Comparison of ENCODE assay signal across 2 cellular contexts in the genomic region with DNA sequence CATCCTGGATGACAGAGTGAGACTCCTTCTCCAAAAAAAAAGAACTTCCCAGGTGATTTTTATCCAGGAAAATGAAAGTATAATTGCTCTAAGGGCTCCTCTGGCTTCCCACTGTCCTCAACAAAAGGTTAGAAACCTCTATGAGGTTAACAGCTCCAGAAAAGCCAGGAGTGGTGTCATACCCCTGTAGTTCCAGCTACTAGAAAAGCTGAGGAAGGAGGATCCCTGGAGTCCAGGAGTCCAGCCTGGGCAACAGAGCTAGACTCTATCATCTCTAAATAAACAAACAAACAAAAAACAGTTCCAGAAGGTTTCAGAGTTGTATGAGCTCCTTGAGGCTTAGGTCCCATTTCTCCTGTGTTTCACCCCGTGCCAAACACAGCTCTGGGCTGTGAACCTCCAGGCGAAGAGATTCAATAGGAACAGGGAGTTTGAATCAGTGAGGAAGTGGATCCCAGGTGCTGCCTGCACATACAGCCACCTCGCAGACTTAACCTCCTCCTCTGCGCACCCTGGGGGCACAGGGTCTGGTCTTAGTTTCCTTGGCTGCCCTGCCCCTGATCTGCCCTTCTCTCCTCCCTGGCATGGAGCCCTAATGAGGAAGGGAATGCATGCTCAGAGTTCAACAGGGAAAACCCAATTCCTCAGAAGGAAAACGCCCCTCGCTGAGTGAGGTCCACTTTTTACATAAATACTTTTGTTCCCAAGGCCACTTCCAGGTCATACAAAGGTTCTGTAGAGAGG.
TF ChIP-seq lines count a peak whose summit lies in the region.

No MANE protein-coding gene starts in this region.

TF ChIP-seq in IMR-90, 13 proteins besides CTCF, POLR2A, EP300 and RAD21:
- TF ChIP-seq SMC3 (IDR thresholded peaks at IDR 0.05; ENCODE audit: low read depth, low read length) (no peak), MAFK (IDR thresholded peaks at IDR 0.05; ENCODE audit: low read depth, low read length) (no peak), MXI1 (IDR thresholded peaks at IDR 0.05; ENCODE audit: borderline replicate concordance, low read depth, low read length) (no peak), NFE2L2 (IDR thresholded peaks at IDR 0.05; ENCODE audit: low read depth, low read length) (no peak), CHD1 (IDR thresholded peaks at IDR 0.05; ENCODE audit: low read depth, low read length) (no peak), FOS (IDR thresholded peaks at IDR 0.05; ENCODE audit: low read depth, low read length) (no peak), BHLHE40 (IDR thresholded peaks at IDR 0.05; ENCODE audit: low read depth, low read length) (no peak), USF2 (IDR thresholded peaks at IDR 0.05; ENCODE audit: low read depth, low read length) (no peak), CEBPB (IDR thresholded peaks at IDR 0.05; ENCODE audit: low read depth, low read length) (no peak), RFX5 (IDR thresholded peaks at IDR 0.05; ENCODE audit: low read depth, low read length) (no peak), RCOR1 (IDR thresholded peaks at IDR 0.05; ENCODE audit: insufficient replicate concordance, low read length) (no peak), MAZ (IDR thresholded peaks at IDR 0.05; ENCODE audit: borderline replicate concordance, low read depth, low read length) (no peak)
- TF ChIP-seq, protein P1, sequence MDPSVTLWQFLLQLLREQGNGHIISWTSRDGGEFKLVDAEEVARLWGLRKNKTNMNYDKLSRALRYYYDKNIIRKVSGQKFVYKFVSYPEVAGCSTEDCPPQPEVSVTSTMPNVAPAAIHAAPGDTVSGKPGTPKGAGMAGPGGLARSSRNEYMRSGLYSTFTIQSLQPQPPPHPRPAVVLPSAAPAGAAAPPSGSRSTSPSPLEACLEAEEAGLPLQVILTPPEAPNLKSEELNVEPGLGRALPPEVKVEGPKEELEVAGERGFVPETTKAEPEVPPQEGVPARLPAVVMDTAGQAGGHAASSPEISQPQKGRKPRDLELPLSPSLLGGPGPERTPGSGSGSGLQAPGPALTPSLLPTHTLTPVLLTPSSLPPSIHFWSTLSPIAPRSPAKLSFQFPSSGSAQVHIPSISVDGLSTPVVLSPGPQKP (IDR thresholded peaks at IDR 0.05; ENCODE audit: borderline replicate concordance, low read depth, low read length): no peak
TF ChIP-seq in IMR-90: peak in this region for 0.

TF ChIP-seq in HepG2, 621 proteins besides CTCF, POLR2A, EP300 and RAD21:
- TF ChIP-seq FOXC1 (CRISPR knock-in tag; IDR thresholded peaks at IDR 0.05; ENCODE audit: borderline replicate concordance) (no peak), ZFAT (CRISPR knock-in tag; conservative IDR thresholded peaks at IDR 0.05) (no peak), MED8 (CRISPR knock-in tag; IDR thresholded peaks at IDR 0.05; ENCODE audit: insufficient replicate concordance) (no peak), HNRNPUL1 (IDR thresholded peaks at IDR 0.05; ENCODE audit: low read depth, low read length) (no peak), HOXA3 (CRISPR knock-in tag; IDR thresholded peaks at IDR 0.05) (no peak), YY1 (IDR thresholded peaks at IDR 0.05; ENCODE audit: insufficient read depth, insufficient replicate concordance, low read depth, low read length) (no peak), HMGA1 (CRISPR knock-in tag; conservative IDR thresholded peaks at IDR 0.05) (no peak), TEAD2 (CRISPR knock-in tag; IDR thresholded peaks at IDR 0.05) (no peak), ZBTB26 (CRISPR knock-in tag; IDR thresholded peaks at IDR 0.05; ENCODE audit: borderline replicate concordance) (peak; percentile 94; the same call in 1 of the 2 replicates), FOXP1 (IDR thresholded peaks at IDR 0.05) (no peak), FOXP1 (CRISPR knock-in tag; IDR thresholded peaks at IDR 0.05) (0 out of 2 replicates have a peak, but pooled peaks have one; percentile 19), ZMYM4 (CRISPR knock-in tag; IDR thresholded peaks at IDR 0.05) (no peak), SP4 (CRISPR knock-in tag; IDR thresholded peaks at IDR 0.05) (no peak), ZNF260 (CRISPR knock-in tag; IDR thresholded peaks at IDR 0.05; ENCODE audit: borderline replicate concordance, low read depth) (no peak), HNF4A (CRISPR knock-in tag; IDR thresholded peaks at IDR 0.05) (0 out of 2 replicates have a peak, but pooled peaks have one; percentile 4), PAWR (CRISPR knock-in tag; IDR thresholded peaks at IDR 0.05; ENCODE audit: borderline replicate concordance) (no peak), GRHL1 (CRISPR knock-in tag; conservative IDR thresholded peaks at IDR 0.05) (no peak), NFKBIZ (CRISPR knock-in tag; IDR thresholded peaks at IDR 0.05) (no peak)
- TF ChIP-seq, protein P2, sequence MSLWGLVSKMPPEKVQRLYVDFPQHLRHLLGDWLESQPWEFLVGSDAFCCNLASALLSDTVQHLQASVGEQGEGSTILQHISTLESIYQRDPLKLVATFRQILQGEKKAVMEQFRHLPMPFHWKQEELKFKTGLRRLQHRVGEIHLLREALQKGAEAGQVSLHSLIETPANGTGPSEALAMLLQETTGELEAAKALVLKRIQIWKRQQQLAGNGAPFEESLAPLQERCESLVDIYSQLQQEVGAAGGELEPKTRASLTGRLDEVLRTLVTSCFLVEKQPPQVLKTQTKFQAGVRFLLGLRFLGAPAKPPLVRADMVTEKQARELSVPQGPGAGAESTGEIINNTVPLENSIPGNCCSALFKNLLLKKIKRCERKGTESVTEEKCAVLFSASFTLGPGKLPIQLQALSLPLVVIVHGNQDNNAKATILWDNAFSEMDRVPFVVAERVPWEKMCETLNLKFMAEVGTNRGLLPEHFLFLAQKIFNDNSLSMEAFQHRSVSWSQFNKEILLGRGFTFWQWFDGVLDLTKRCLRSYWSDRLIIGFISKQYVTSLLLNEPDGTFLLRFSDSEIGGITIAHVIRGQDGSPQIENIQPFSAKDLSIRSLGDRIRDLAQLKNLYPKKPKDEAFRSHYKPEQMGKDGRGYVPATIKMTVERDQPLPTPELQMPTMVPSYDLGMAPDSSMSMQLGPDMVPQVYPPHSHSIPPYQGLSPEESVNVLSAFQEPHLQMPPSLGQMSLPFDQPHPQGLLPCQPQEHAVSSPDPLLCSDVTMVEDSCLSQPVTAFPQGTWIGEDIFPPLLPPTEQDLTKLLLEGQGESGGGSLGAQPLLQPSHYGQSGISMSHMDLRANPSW (CRISPR knock-in tag; IDR thresholded peaks at IDR 0.05; ENCODE audit: borderline replicate concordance): no peak
- TF ChIP-seq, protein P3, sequence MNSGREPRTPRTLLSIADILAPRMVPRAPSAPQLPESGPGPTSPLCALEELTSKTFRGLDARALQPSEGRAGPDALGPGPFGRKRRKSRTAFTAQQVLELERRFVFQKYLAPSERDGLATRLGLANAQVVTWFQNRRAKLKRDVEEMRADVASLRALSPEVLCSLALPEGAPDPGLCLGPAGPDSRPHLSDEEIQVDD (CRISPR knock-in tag; IDR thresholded peaks at IDR 0.05; ENCODE audit: borderline replicate concordance): no peak
- TF ChIP-seq, protein P4, sequence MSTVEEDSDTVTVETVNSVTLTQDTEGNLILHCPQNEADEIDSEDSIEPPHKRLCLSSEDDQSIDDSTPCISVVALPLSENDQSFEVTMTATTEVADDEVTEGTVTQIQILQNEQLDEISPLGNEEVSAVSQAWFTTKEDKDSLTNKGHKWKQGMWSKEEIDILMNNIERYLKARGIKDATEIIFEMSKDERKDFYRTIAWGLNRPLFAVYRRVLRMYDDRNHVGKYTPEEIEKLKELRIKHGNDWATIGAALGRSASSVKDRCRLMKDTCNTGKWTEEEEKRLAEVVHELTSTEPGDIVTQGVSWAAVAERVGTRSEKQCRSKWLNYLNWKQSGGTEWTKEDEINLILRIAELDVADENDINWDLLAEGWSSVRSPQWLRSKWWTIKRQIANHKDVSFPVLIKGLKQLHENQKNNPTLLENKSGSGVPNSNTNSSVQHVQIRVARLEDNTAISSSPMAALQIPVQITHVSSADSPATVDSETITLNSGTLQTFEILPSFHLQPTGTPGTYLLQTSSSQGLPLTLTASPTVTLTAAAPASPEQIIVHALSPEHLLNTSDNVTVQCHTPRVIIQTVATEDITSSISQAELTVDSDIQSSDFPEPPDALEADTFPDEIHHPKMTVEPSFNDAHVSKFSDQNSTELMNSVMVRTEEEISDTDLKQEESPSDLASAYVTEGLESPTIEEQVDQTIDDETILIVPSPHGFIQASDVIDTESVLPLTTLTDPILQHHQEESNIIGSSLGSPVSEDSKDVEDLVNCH (CRISPR knock-in tag; IDR thresholded peaks at IDR 0.05): no peak
- TF ChIP-seq, protein P5, sequence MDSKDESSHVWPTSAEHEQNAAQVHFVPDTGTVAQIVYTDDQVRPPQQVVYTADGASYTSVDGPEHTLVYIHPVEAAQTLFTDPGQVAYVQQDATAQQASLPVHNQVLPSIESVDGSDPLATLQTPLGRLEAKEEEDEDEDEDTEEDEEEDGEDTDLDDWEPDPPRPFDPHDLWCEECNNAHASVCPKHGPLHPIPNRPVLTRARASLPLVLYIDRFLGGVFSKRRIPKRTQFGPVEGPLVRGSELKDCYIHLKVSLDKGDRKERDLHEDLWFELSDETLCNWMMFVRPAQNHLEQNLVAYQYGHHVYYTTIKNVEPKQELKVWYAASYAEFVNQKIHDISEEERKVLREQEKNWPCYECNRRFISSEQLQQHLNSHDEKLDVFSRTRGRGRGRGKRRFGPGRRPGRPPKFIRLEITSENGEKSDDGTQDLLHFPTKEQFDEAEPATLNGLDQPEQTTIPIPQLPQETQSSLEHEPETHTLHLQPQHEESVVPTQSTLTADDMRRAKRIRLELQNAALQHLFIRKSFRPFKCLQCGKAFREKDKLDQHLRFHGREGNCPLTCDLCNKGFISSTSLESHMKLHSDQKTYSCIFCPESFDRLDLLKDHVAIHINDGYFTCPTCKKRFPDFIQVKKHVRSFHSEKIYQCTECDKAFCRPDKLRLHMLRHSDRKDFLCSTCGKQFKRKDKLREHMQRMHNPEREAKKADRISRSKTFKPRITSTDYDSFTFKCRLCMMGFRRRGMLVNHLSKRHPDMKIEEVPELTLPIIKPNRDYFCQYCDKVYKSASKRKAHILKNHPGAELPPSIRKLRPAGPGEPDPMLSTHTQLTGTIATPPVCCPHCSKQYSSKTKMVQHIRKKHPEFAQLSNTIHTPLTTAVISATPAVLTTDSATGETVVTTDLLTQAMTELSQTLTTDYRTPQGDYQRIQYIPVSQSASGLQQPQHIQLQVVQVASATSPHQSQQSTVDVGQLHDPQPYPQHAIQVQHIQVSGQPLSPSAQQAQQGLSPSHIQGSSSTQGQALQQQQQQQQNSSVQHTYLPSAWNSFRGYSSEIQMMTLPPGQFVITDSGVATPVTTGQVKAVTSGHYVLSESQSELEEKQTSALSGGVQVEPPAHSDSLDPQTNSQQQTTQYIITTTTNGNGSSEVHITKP (CRISPR knock-in tag; IDR thresholded peaks at IDR 0.05; ENCODE audit: low read depth): no peak
